Comparison of ENCODE assay signal across 32 cellular contexts in genomic region chr19:42495663-42496062, GRCh38. TPM values are rescaled to one million over a fixed set of nuclear protein-coding genes. Genes with fewer than 3 reads are reported as not detected.
"Had no signal": no experiment of that assay in that cellular context is flagged by ENCODE, and none has a peak within 500 bp of the region (broad histone marks: within the 10 kb centered on the region; RNA-seq: fewer than 3 reads in every experiment).

No MANE protein-coding gene starts in this region.

- H3K27me3 Mint-ChIP-seq: effector memory CD8-positive, alpha-beta T cell; naive B cell; natural killer cell treated with Interleukin-12 subunit alpha and Interleukin-12 subunit beta and Interleukin-15 and Interleukin-18, amount 100 ng/mL, for 72 hours; stimulated activated naive CD8-positive, alpha-beta T cell treated with anti-CD3 and anti-CD28 coated beads, Interleukin-15, amount 100 ng/mL, for 72 hours had no signal

- DNase-seq: cortex of kidney; effector memory CD8-positive, alpha-beta T cell; erythroblast; esophagus squamous epithelium; foreskin melanocyte; glutamatergic neuron; heart right ventricle; left ventricle myocardium superior; lower lobe of right lung; mesenchymal stem cell; mucosa of descending colon; naive B cell; occipital lobe; ovary; posterior cingulate gyrus; psoas muscle; right cardiac atrium; stimulated activated CD4-positive, alpha-beta T cell treated with anti-CD3 and anti-CD28 coated beads, Interleukin-15, amount 100 ng/mL, for 24 hours; stimulated activated CD4-positive, alpha-beta T cell treated with anti-CD3 and anti-CD28 coated beads, Interleukin-2, amount 100 ng/mL, for 48 hours; stimulated activated naive CD4-positive, alpha-beta T cell; stimulated activated naive CD8-positive, alpha-beta T cell treated with anti-CD3 and anti-CD28 coated beads, Interleukin-15, amount 100 ng/mL, for 72 hours; transverse colon; upper lobe of right lung; uterus had no signal

- H3K27ac ChIP-seq: esophagus squamous epithelium, lower lobe of right lung, ovary, psoas muscle, suprapubic skin, upper lobe of right lung, uterus had no signal

- H3K27me3 ChIP-seq: esophagus squamous epithelium, heart right ventricle, ovary, suprapubic skin, transverse colon, upper lobe of right lung, uterus had no signal

- H3K36me3 ChIP-seq: esophagus squamous epithelium, heart right ventricle, lower lobe of right lung, ovary, suprapubic skin, transverse colon, upper lobe of right lung, uterus had no signal

- ATAC-seq: effector memory CD8-positive, alpha-beta T cell; heart right ventricle; left ventricle myocardium superior; lower lobe of right lung; mucosa of descending colon; natural killer cell treated with Interleukin-12 subunit alpha and Interleukin-12 subunit beta and Interleukin-15 and Interleukin-18, amount 100 ng/mL, for 72 hours; psoas muscle; right cardiac atrium; stimulated activated naive CD8-positive, alpha-beta T cell treated with anti-CD3 and anti-CD28 coated beads, Interleukin-15, amount 100 ng/mL, for 72 hours; upper lobe of right lung had no signal

- H3K4me1 ChIP-seq: esophagus squamous epithelium, suprapubic skin, uterus had no signal

- H3K9me3 ChIP-seq: esophagus squamous epithelium, heart right ventricle, lower lobe of right lung, mucosa of descending colon, ovary, psoas muscle, suprapubic skin, transverse colon, upper lobe of right lung, uterus had no signal

- H3K9me3 Mint-ChIP-seq: effector memory CD8-positive, alpha-beta T cell; mesothelial cell of epicardium; naive B cell; natural killer cell treated with Interleukin-12 subunit alpha and Interleukin-12 subunit beta and Interleukin-15 and Interleukin-18, amount 100 ng/mL, for 72 hours; stimulated activated naive CD8-positive, alpha-beta T cell treated with anti-CD3 and anti-CD28 coated beads, Interleukin-15, amount 100 ng/mL, for 72 hours had no signal

- H3K27ac Mint-ChIP-seq: effector memory CD8-positive, alpha-beta T cell; natural killer cell treated with Interleukin-12 subunit alpha and Interleukin-12 subunit beta and Interleukin-15 and Interleukin-18, amount 100 ng/mL, for 72 hours had no signal

- H3K4me3 ChIP-seq: esophagus squamous epithelium, heart right ventricle, lower lobe of right lung, mucosa of descending colon, ovary, psoas muscle, skin epidermis, suprapubic skin, transverse colon, upper lobe of right lung, uterus had no signal

- H3K36me3 Mint-ChIP-seq: mesothelial cell of epicardium; naive B cell; natural killer cell treated with Interleukin-12 subunit alpha and Interleukin-12 subunit beta and Interleukin-15 and Interleukin-18, amount 100 ng/mL, for 72 hours had no signal

- H3K4me3 Mint-ChIP-seq: effector memory CD8-positive, alpha-beta T cell; mesothelial cell of epicardium; natural killer cell treated with Interleukin-12 subunit alpha and Interleukin-12 subunit beta and Interleukin-15 and Interleukin-18, amount 100 ng/mL, for 72 hours; stimulated activated naive CD8-positive, alpha-beta T cell treated with anti-CD3 and anti-CD28 coated beads, Interleukin-15, amount 100 ng/mL, for 72 hours had no signal

- FAIRE-seq: endometrium, keratinocyte had no signal

RNA-seq across cellular contexts. Expression of gene CEACAM1, which starts 32.6 kb away (rescaled TPM):
- total RNA-seq: occipital lobe had no signal

RNA-seq across cellular contexts. Expression of gene CXCL17, which starts 52.9 kb away (rescaled TPM):
- total RNA-seq: dermis microvascular lymphatic vessel endothelial cell; heart right ventricle; left ventricle myocardium superior; mesothelial cell of epicardium; mucosa of descending colon; natural killer cell treated with Interleukin-12 subunit alpha and Interleukin-12 subunit beta and Interleukin-15 and Interleukin-18, amount 100 ng/mL, for 72 hours; psoas muscle; renal cortical epithelial cell; right cardiac atrium; transverse colon; uterus had no signal
- polyA plus RNA-seq: keratinocyte, ovary, right cardiac atrium had no signal
